19 cellular contexts compared by ENCODE assay signal in genomic region chr3:136617123-136617700, GRCh38.
DNase-seq lines count a peak whose midpoint lies in the region; TF ChIP-seq lines count a peak whose summit lies in the region.
"Had no signal": no experiment of that assay in that cellular context is flagged by ENCODE, and none has a peak within 500 bp of the region (broad histone marks: within the 10 kb centered on the region; RNA-seq: fewer than 3 reads in every experiment).

No MANE protein-coding gene starts in this region.

- no peaks in the 10 kb centered on the region for H3K4me1 ChIP-seq in colonic mucosa
- H3K4me1 ChIP-seq in mesenchymal stem cell (ENCODE audit: control insufficient read depth, insufficient read depth, low read depth, low read length): peaks cover 7% of the 10 kb centered on the region
- H3K4me1 ChIP-seq in prostate gland (replicated peaks): no peaks in the 10 kb centered on the region

- no peak overlapping the region for H3K18ac ChIP-seq in mesenchymal stem cell (ENCODE audit: low read depth in 1 of 2, low read length in 2 of 2)

- H3K9ac ChIP-seq in colonic mucosa (ENCODE audit: low read depth in 2 of 2, low read length in 2 of 2) (no peak overlapping the region), mesenchymal stem cell (ENCODE audit: low read length) (no peak overlapping the region)

- H3K27ac ChIP-seq in colonic mucosa (peak overlapping the region; percentile 71), mesenchymal stem cell (ENCODE audit: low read length, poor library complexity, severe bottlenecking) (peak overlapping the region; percentile 14), prostate gland (no peak overlapping the region)
- H3K27ac ChIP-seq: stomach, VCaP had no signal

- no peak overlapping the region for H2BK15ac ChIP-seq in mesenchymal stem cell (ENCODE audit: low read depth, poor library complexity, severe bottlenecking)

- no peaks in the 10 kb centered on the region for H3K36me3 ChIP-seq in colonic mucosa
- peaks cover 0 to 28% of the 10 kb centered on the region in 2 experiments for H3K36me3 ChIP-seq in mesenchymal stem cell (ENCODE audit: control insufficient read depth in 1 of 2, insufficient read depth in 2 of 2, low read depth in 1 of 2, low read length in 2 of 2)
- no peaks in the 10 kb centered on the region for H3K36me3 ChIP-seq in prostate gland

- TF ChIP-seq CTCF in colonic mucosa (IDR thresholded peaks at IDR 0.05): no peak
- no peak for TF ChIP-seq CTCF in prostate gland (IDR thresholded peaks at IDR 0.05)

- H2AFZ ChIP-seq in mesenchymal stem cell (ENCODE audit: low read depth, low read length): no peak overlapping the region

- no peak overlapping the region for H3K23ac ChIP-seq in mesenchymal stem cell (ENCODE audit: low read length in 2 of 2)

- no peaks in the 10 kb centered on the region for H3K9me3 ChIP-seq in colonic mucosa
- no peaks in the 10 kb centered on the region for H3K9me3 ChIP-seq in mesenchymal stem cell (ENCODE audit: control insufficient read depth, low read length)
- H3K9me3 ChIP-seq in prostate gland: no peaks in the 10 kb centered on the region
- H3K9me3 ChIP-seq: HAP-1, stomach, upper lobe of left lung had no signal

- no peak overlapping the region for H4K8ac ChIP-seq in mesenchymal stem cell (ENCODE audit: low read length)

- H3K14ac ChIP-seq in mesenchymal stem cell (ENCODE audit: low read length in 2 of 2): no peak overlapping the region

- H3K27me3 ChIP-seq in colonic mucosa (no peaks in the 10 kb centered on the region), mesenchymal stem cell (ENCODE audit: control insufficient read depth in 1 of 2, insufficient read depth in 1 of 2, low read length in 2 of 2) (no peaks in the 10 kb centered on the region), prostate gland (replicated peaks; ENCODE audit: insufficient read depth) (no peaks in the 10 kb centered on the region)
- H3K27me3 ChIP-seq: stomach, upper lobe of left lung had no signal

- no peak overlapping the region for H3K4me2 ChIP-seq in mesenchymal stem cell (ENCODE audit: low read length, poor library complexity, severe bottlenecking)

- no peak overlapping the region for H2BK5ac ChIP-seq in mesenchymal stem cell (ENCODE audit: low read depth, low read length, poor library complexity, severe bottlenecking)

- no peak overlapping the region for H3K4me3 ChIP-seq in colonic mucosa
- H3K4me3 ChIP-seq in mesenchymal stem cell (ENCODE audit: insufficient read depth in 1 of 2, low read depth in 1 of 2, low read length in 2 of 2): no peak overlapping the region
- H3K4me3 ChIP-seq in prostate gland: no peak overlapping the region
- H3K4me3 ChIP-seq: HAP-1, stomach, upper lobe of left lung had no signal

- no peak for TF ChIP-seq POLR2A in prostate gland (IDR thresholded peaks at IDR 0.05)

- H2BK120ac ChIP-seq in mesenchymal stem cell (ENCODE audit: low read depth, low read length): no peak overlapping the region

- H3K79me1 ChIP-seq in mesenchymal stem cell (replicated peaks; ENCODE audit: low read length, poor library complexity, severe bottlenecking): peaks cover 9% of the 10 kb centered on the region

- TF ChIP-seq EP300 in Ishikawa (IDR thresholded peaks at IDR 0.05; ENCODE audit: borderline replicate concordance): no peak

- H2BK12ac ChIP-seq in mesenchymal stem cell (ENCODE audit: low read length in 2 of 2): no peak overlapping the region

- peak; percentile 27; the same call in 1 of the 2 replicates for TF ChIP-seq RAD21 in Ishikawa (IDR thresholded peaks at IDR 0.05; ENCODE audit: low read depth)

- H2AK5ac ChIP-seq in mesenchymal stem cell (ENCODE audit: low read length, severe bottlenecking): peak overlapping the region; percentile 76

- no peak overlapping the region for H3K4ac ChIP-seq in mesenchymal stem cell (ENCODE audit: low read depth in 1 of 2, low read length in 2 of 2)

- H4K91ac ChIP-seq in mesenchymal stem cell (ENCODE audit: low read length): no peak overlapping the region

- DNase-seq in EH (ENCODE audit: low read depth): peak; percentile 26
- DNase-seq in colonic mucosa: no peak
- no peak for DNase-seq in mesenchymal stem cell
- no peak for DNase-seq in cortex of kidney (lab: John Stamatoyannopoulos, UW)
- DNase-seq in prostate gland (ENCODE audit: low spot score): no peak
- DNase-seq in NCI-H526 (lab: John Stamatoyannopoulos, UW): no peak
- no peak for DNase-seq in activated effector memory CD4-positive, alpha-beta T cell treated with Interleukin-2 at 50 U/mL for 16 hours
- DNase-seq: activated CD4-positive, alpha-beta T cell treated with anti-CD3 and anti-CD28 coated beads, Interleukin-2, amount 50 U/mL, for 48 hours; CD4-positive, alpha-beta memory T cell; DMS79 treated with DMSO at 0.1 percent for 48 hours; Karpas-422; left cardiac atrium; NCI-H1417 treated with DMSO at 0.1 percent for 48 hours; NCI-H82; stomach; upper lobe of left lung had no signal

- intact Hi-C loops in colonic mucosa (cut with DNase I): loop anchor here (10.0 kb wide), 1 partner anchor 118 kb away; no protein-coding TSS in a partner anchor
- intact Hi-C loops in prostate gland (cut with DNase I): no loop called here

TF ChIP-seq in Ishikawa, 13 proteins besides CTCF, POLR2A, EP300 and RAD21:
- no peak for TF ChIP-seq REST (IDR thresholded peaks at IDR 0.05; ENCODE audit: low read depth)
- TF ChIP-seq ZBTB7A (IDR thresholded peaks at IDR 0.05; ENCODE audit: low read depth): no peak
- no peak for TF ChIP-seq TEAD4 (IDR thresholded peaks at IDR 0.05)

Comparison
In these comparisons a context has a peak if more than half of its experiments do, and no peak if none do; other contexts are left out.
1. H3K27ac ChIP-seq: peak in colonic mucosa (single experiment) and mesenchymal stem cell (single experiment); none in prostate gland (0 of 2).